Comparison of ENCODE assay signal across 8 cellular contexts in the genomic region with DNA sequence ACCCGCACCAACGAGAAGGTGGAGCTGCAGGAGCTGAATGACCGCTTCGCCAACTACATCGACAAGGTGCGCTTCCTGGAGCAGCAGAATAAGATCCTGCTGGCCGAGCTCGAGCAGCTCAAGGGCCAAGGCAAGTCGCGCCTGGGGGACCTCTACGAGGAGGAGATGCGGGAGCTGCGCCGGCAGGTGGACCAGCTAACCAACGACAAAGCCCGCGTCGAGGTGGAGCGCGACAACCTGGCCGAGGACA. TPM values are rescaled to one million over a fixed set of nuclear protein-coding genes. Genes with fewer than 3 reads are reported as not detected.
A peak's percentile ranks its signal among the peaks of the same experiment; 100 is the strongest.
DNase-seq lines count a peak whose midpoint lies in the region; ATAC-seq and TF ChIP-seq lines count a peak whose summit lies in the region.

No MANE protein-coding gene starts in this region.

- peak overlapping the region; percentile 93 for H3K4me3 Mint-ChIP-seq in activated CD8-positive, alpha-beta memory T cell treated with anti-CD3 and anti-CD28 coated beads, Interleukin-2, amount 10 ng/mL, durations not matched to agents 7 days and 5 days

- H3K79me2 ChIP-seq in OCI-LY7 (ENCODE audit: insufficient read depth, low read depth, low read length), result no peaks in the 10 kb centered on the region

- H2AFZ ChIP-seq in OCI-LY7 (ENCODE audit: low read length), result peak overlapping the region; percentile 91

- intact Hi-C loops in OCI-LY7 (cut with micrococcal nuclease; ENCODE audit: unreplicated experiment), result no loop called here

- peaks cover 29% of the 10 kb centered on the region for H3K4me1 ChIP-seq in OCI-LY7 (ENCODE audit: insufficient read depth, low read length, poor library complexity, severe bottlenecking)

- BruUV-seq in OCI-LY7 (replicated peaks; lab: Mats Ljungman, UMichigan), result no TSS peak

- CTCF ChIA-PET in activated CD8-positive, alpha-beta memory T cell treated with anti-CD3 and anti-CD28 coated beads, Interleukin-2, amount 10 ng/mL, durations not matched to agents 7 days and 5 days (lab: Charles Lee), result interaction anchor here (0.8 to 6.5 kb wide), 14 partner anchors 10 to 412 kb away, joined by 3 to 51 read pairs (median 6); a partner anchor contains a TSS
- CTCF ChIA-PET in OCI-LY7 (lab: Charles Lee; ENCODE audit: unreplicated experiment), result interaction anchor here (1.2 kb wide), 1 partner anchor 412 kb away, joined by 3 read pairs; no protein-coding TSS in a partner anchor

- no peak for TF ChIP-seq CTCF in OCI-LY7 (conservative IDR thresholded peaks at IDR 0.05; ENCODE audit: low read length)
- no peak for TF ChIP-seq CTCF in retinal pigment epithelial cell (conservative IDR thresholded peaks at IDR 0.05; ENCODE audit: low read depth, low read length)

- peaks cover 59% of the 10 kb centered on the region for H3K36me3 Mint-ChIP-seq in activated CD8-positive, alpha-beta memory T cell treated with anti-CD3 and anti-CD28 coated beads, Interleukin-2, amount 10 ng/mL, durations not matched to agents 7 days and 5 days

- peak overlapping the region; percentile 77 for H3K4me3 ChIP-seq in OCI-LY7 (ENCODE audit: low read depth, low read length, poor library complexity, severe bottlenecking)
- H3K4me3 ChIP-seq in retinal pigment epithelial cell (ENCODE audit: low read length), result peak overlapping the region; percentile 95

- no peak for ATAC-seq in activated CD8-positive, alpha-beta memory T cell treated with anti-CD3 and anti-CD28 coated beads, Interleukin-2, amount 10 ng/mL, durations not matched to agents 7 days and 5 days
- peak; percentile 5 for ATAC-seq in esophagus mucosa

- H3K4me1 Mint-ChIP-seq in activated CD8-positive, alpha-beta memory T cell treated with anti-CD3 and anti-CD28 coated beads, Interleukin-2, amount 10 ng/mL, durations not matched to agents 7 days and 5 days, result peaks cover 59% of the 10 kb centered on the region

- POLR2A ChIA-PET in OCI-LY7 (lab: Charles Lee), result interaction anchor here (0.7 to 2.4 kb wide), 5 partner anchors 23 to 792 kb away, joined by 3 to 10 read pairs (median 5); a partner anchor contains a TSS

- H3K4me2 ChIP-seq in OCI-LY7 (ENCODE audit: low read length), result peak overlapping the region; percentile 68

- no peak for DNase-seq in activated CD8-positive, alpha-beta memory T cell treated with anti-CD3 and anti-CD28 coated beads, Interleukin-2, amount 10 ng/mL, durations not matched to agents 7 days and 5 days
- DNase-seq in activated CD8-positive, alpha-beta memory T cell treated with anti-CD3 and anti-CD28 coated beads for 24 hours, result no peak
- no peak for DNase-seq in OCI-LY7 (ENCODE audit: low spot score)
- no peak for DNase-seq in retinal pigment epithelial cell (ENCODE audit: low read depth)
- no peak for DNase-seq in NCI-H2029 treated with DMSO at 0.1 percent for 48 hours (lab: John Stamatoyannopoulos, UW)
- no peak for DNase-seq in COLO829 (ENCODE audit: low spot score)
- no peak for DNase-seq in DMS 273 treated with DMSO at 0.1 percent for 48 hours (lab: John Stamatoyannopoulos, UW)

- H4K20me1 ChIP-seq in OCI-LY7 (ENCODE audit: insufficient read depth, low read length), result no peaks in the 10 kb centered on the region; the same call in 1 of the 2 replicates

- no peaks in the 10 kb centered on the region for H3K36me3 ChIP-seq in OCI-LY7 (ENCODE audit: insufficient read depth, low read length)

- peak overlapping the region; percentile 97 for H3K27ac Mint-ChIP-seq in activated CD8-positive, alpha-beta memory T cell treated with anti-CD3 and anti-CD28 coated beads, Interleukin-2, amount 10 ng/mL, durations not matched to agents 7 days and 5 days

- H3K27ac ChIP-seq in OCI-LY7 (ENCODE audit: low read depth, low read length, poor library complexity, severe bottlenecking), result no peak overlapping the region

- no peaks in the 10 kb centered on the region for H3K9me3 ChIP-seq in OCI-LY7 (ENCODE audit: low read length)

- no peaks in the 10 kb centered on the region for H3K9me2 ChIP-seq in OCI-LY7 (ENCODE audit: insufficient read depth, low read length)

- H3K27me3 Mint-ChIP-seq in activated CD8-positive, alpha-beta memory T cell treated with anti-CD3 and anti-CD28 coated beads, Interleukin-2, amount 10 ng/mL, durations not matched to agents 7 days and 5 days, result no peaks in the 10 kb centered on the region

- H3K9me3 Mint-ChIP-seq in activated CD8-positive, alpha-beta memory T cell treated with anti-CD3 and anti-CD28 coated beads, Interleukin-2, amount 10 ng/mL, durations not matched to agents 7 days and 5 days (ENCODE audit: low read depth), result no peaks in the 10 kb centered on the region

RNA-seq across cellular contexts. Expression of a gene that starts 1.6 kb away (rescaled TPM):
- total RNA-seq in activated CD8-positive, alpha-beta memory T cell treated with anti-CD3 and anti-CD28 coated beads, Interleukin-2, amount 10 ng/mL, durations not matched to agents 7 days and 5 days, result 1,000 to 10,000 TPM; 1,771 to 2,143 TPM
- total RNA-seq in OCI-LY7 (2014; rRNA removed; shearing (Covaris generic)), result 0.46 and 3.4 TPM in 2 replicates
- total RNA-seq in OCI-LY7 (2022) (0.88 and 1.3 TPM in 2 replicates), esophagus mucosa (73.8 TPM)

RNA-seq across cellular contexts. Expression of a gene that starts 28.2 kb away (rescaled TPM):
- total RNA-seq in activated CD8-positive, alpha-beta memory T cell treated with anti-CD3 and anti-CD28 coated beads, Interleukin-2, amount 10 ng/mL, durations not matched to agents 7 days and 5 days, result 1 to 10 TPM; 7.7 to 9.2 TPM
- total RNA-seq in OCI-LY7 (2014; rRNA removed; shearing (Covaris generic)), result 10.4 and 12.7 TPM in 2 replicates
- total RNA-seq in OCI-LY7 (2022) (11.9 and 12.2 TPM in 2 replicates), esophagus mucosa (3.2 TPM)

Comparison
In these comparisons a context has a peak if more than half of its experiments do, and no peak if none do; other contexts are left out.
1. RNA of a gene that starts 1.6 kb away (total RNA-seq): 1,771 to 2,143 TPM in activated CD8-positive, alpha-beta memory T cell treated with anti-CD3 and anti-CD28 coated beads, Interleukin-2, amount 10 ng/mL, durations not matched to agents 7 days and 5 days; 73.8 TPM in esophagus mucosa (single experiment) and 0.46 to 3.4 TPM in OCI-LY7; every median in the first group is over 10 times any median in the second.